8 cellular contexts compared by ENCODE assay signal in the genomic region with DNA sequence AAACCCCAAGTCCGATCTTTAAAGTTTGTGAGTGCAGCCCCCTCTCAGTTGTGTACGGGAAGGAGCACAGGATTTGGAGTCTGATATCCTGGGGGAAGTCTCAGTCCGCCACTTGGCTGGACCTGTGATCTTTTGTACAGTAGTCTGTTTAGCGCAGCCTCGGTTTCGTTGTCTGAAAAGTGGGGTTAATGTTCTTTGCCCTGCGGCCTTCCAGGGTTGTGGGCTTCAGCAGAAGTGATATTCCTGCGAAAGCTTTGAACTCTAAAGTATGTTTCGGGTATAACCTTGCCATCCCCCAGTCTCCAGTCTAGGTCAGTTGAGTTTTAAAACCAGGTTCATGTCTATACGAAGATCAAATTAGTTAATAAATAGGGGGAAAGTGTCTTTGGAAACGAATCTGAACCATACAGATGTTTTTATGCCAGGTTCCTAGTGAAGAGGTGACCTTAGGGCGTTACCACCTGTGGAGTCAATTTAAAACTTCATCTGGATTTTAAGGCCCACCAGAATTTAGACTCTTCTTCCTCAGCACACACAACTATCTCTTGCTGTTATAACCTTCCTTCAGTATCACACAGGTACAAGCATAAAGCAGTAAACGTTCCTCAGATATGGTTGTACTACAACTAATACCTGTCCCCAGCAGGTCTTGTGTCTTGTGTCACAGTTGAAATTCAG.
DNase-seq lines count a peak whose midpoint lies in the region; ATAC-seq and TF ChIP-seq lines count a peak whose summit lies in the region.

No MANE protein-coding gene starts in this region.

- in situ Hi-C loops in HAP-1 (cut with MboI; ENCODE audit: low sequenced_read_pairs), result no loop called here

- no peaks in the 10 kb centered on the region for H3K9me3 Mint-ChIP-seq in activated naive CD8-positive, alpha-beta T cell (ENCODE audit: low read depth)

- no peaks in the 10 kb centered on the region for H3K27me3 Mint-ChIP-seq in activated naive CD8-positive, alpha-beta T cell

- peak overlapping the region; percentile 95 for H3K4me3 Mint-ChIP-seq in activated naive CD8-positive, alpha-beta T cell

- H3K27ac ChIP-seq in DND-41 (ENCODE audit: low read length) (peak overlapping the region; percentile 94), subcutaneous abdominal adipose tissue (ENCODE audit: low read depth, low read length) (peak overlapping the region; percentile 98)

- no peak for DNase-seq in DND-41
- no peak for DNase-seq in HAP-1 (ENCODE audit: low spot score in 2 of 2)
- DNase-seq in inferior parietal cortex (ENCODE audit: extremely low spot score), result peak; percentile 7
- no peak for DNase-seq in NK-92 (lab: John Stamatoyannopoulos, UW; ENCODE audit: unreplicated experiment)

- H4K20me1 ChIP-seq in DND-41 (ENCODE audit: insufficient read depth, low read length), result peaks cover 27% of the 10 kb centered on the region; the same call in 1 of the 2 replicates

- peak overlapping the region; percentile 91 to 93 for H3K4me3 ChIP-seq in DND-41 (ENCODE audit: low read depth in 1 of 2, low read length in 2 of 2)
- peak overlapping the region; percentile 84 for H3K4me3 ChIP-seq in HAP-1
- peak overlapping the region; percentile 86 to 97 (median 92) for H3K4me3 ChIP-seq in subcutaneous abdominal adipose tissue (ENCODE audit: low read depth in 1 of 5, low read length in 5 of 5)

- H3K9me3 ChIP-seq in DND-41 (ENCODE audit: insufficient read depth, low read length, severe bottlenecking) (peaks cover 7% of the 10 kb centered on the region), HAP-1 (peaks cover 6% of the 10 kb centered on the region; the same call in 1 of the 2 replicates), subcutaneous abdominal adipose tissue (ENCODE audit: control insufficient read depth in 5 of 5, low read length in 5 of 5) (peaks cover 0 to 3% (median 0%) of the 10 kb centered on the region in 5 donors)

- H3K36me3 Mint-ChIP-seq in activated naive CD8-positive, alpha-beta T cell, result peaks cover 2% of the 10 kb centered on the region

- ATAC-seq in DND-41 (ENCODE audit: insufficient read depth, low read depth), result no peak
- ATAC-seq in GM21737 (IDR thresholded peaks at IDR 0.05; ENCODE audit: unreplicated experiment), result no peak
- no peak for ATAC-seq in HG03159 (IDR thresholded peaks at IDR 0.05; ENCODE audit: unreplicated experiment)

- no peak for TF ChIP-seq CTCF in DND-41 (IDR thresholded peaks at IDR 0.05; ENCODE audit: borderline replicate concordance, extremely low read depth, low read length, poor library complexity, severe bottlenecking)

- peak overlapping the region; percentile 85 for H3K4me2 ChIP-seq in DND-41 (ENCODE audit: insufficient read depth, low read length)

- no peaks in the 10 kb centered on the region; the same call in 1 of the 2 replicates for H3K36me3 ChIP-seq in DND-41 (ENCODE audit: insufficient read depth, low read length)
- no peaks in the 10 kb centered on the region; the same call in 1 of the 2 replicates for H3K36me3 ChIP-seq in HAP-1 (replicated peaks)
- H3K36me3 ChIP-seq in subcutaneous abdominal adipose tissue (ENCODE audit: control insufficient read depth in 5 of 5, insufficient read depth in 5 of 5, low read length in 5 of 5), result no peaks in the 10 kb centered on the region

- peaks cover 59% of the 10 kb centered on the region for H3K79me2 ChIP-seq in DND-41 (ENCODE audit: insufficient read depth, low read length)

- peak overlapping the region; percentile 96 for H3K9ac ChIP-seq in DND-41 (ENCODE audit: low read depth, low read length)
- H3K9ac ChIP-seq in subcutaneous abdominal adipose tissue (ENCODE audit: low read length in 5 of 5), result peak overlapping the region; percentile 85 to 100 (median 94)

- peak overlapping the region; percentile 99 for H2AFZ ChIP-seq in DND-41 (ENCODE audit: low read depth, low read length)

- peak overlapping the region; percentile 96 for H3K27ac Mint-ChIP-seq in activated naive CD8-positive, alpha-beta T cell

- H3K27me3 ChIP-seq in DND-41 (ENCODE audit: insufficient read depth, low read length, poor library complexity) (no peaks in the 10 kb centered on the region), HAP-1 (ENCODE audit: low read depth) (no peaks in the 10 kb centered on the region), subcutaneous abdominal adipose tissue (ENCODE audit: control insufficient read depth in 5 of 5, insufficient read depth in 4 of 5, low read length in 5 of 5) (no peaks in the 10 kb centered on the region)

- peaks cover 43% of the 10 kb centered on the region for H3K4me1 ChIP-seq in DND-41 (ENCODE audit: insufficient read depth, low read length)
- peaks cover 9% of the 10 kb centered on the region for H3K4me1 ChIP-seq in HAP-1
- peaks cover 0 to 20% (median 20%) of the 10 kb centered on the region in 5 donors for H3K4me1 ChIP-seq in subcutaneous abdominal adipose tissue (ENCODE audit: control insufficient read depth in 5 of 5, insufficient read depth in 5 of 5, low read length in 5 of 5)

- peaks cover 48% of the 10 kb centered on the region for H3K4me1 Mint-ChIP-seq in activated naive CD8-positive, alpha-beta T cell (ENCODE audit: low read depth)
